Comparison of ENCODE assay signal across 8 cellular contexts in the genomic region with DNA sequence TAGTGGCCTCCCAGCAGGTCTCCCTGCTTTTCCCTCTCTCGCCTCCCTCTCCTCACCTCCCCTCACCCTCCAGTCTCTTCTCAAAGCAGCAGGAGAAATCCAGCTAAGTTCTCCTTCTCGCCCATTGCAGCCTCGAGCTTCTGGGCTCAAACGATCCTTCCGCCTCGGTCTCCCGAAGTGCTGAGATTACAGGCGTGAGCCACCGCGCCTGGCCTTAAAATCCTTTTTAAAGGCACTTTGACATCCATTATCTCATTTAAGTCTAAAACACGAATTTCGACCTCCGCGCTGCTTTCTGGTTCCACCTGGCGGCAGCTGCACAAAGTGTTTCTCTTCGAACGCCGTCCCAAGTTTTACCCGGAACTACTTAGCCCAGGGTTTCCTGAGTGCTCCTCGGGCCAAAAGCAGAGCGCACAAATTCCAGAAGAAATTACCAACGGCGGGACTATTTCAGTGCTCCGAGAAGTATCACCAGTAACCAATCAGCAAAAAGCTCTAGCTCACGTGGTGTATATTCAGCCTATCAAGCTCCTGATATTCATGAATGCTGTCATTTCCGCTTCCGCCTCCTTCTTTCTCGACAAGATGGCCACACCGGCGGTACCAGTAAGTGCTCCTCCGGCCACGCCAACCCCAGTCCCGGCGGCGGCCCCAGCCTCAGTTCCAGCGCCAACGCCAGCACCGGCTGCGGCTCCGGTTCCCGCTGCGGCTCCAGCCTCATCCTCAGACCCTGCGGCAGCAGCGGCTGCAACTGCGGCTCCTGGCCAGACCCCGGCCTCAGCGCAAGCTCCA. TPM values are rescaled to one million over a fixed set of nuclear protein-coding genes. Genes with fewer than 3 reads are reported as not detected.
DNase-seq lines count a peak whose midpoint lies in the region; ATAC-seq and TF ChIP-seq lines count a peak whose summit lies in the region.

A gene with protein sequence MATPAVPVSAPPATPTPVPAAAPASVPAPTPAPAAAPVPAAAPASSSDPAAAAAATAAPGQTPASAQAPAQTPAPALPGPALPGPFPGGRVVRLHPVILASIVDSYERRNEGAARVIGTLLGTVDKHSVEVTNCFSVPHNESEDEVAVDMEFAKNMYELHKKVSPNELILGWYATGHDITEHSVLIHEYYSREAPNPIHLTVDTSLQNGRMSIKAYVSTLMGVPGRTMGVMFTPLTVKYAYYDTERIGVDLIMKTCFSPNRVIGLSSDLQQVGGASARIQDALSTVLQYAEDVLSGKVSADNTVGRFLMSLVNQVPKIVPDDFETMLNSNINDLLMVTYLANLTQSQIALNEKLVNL (plus strand): TSS at position 570 of the 792 bp plus-strand sequence. CDS start 16 bp downstream, at position 586.

- H3K9me3 Mint-ChIP-seq in activated naive CD4-positive, alpha-beta T cell treated with anti-CD3 and anti-CD28 coated beads, Interleukin-2, amount 50 U/mL, for 72 hours = no peaks in the 10 kb centered on the region

- no peak for TF ChIP-seq POLR2A in testis (IDR thresholded peaks at IDR 0.05)

- 1% methylated on average over 36 to 47 of the region's 47 CpGs for WGBS in testis, 2 donors

- intact Hi-C loops in testis (cut with DNase I; ENCODE audit: low total_unique reads) = loop anchor here (5.0 kb wide), 1 partner anchor 90 kb away; no protein-coding TSS in a partner anchor

- H3K9me3 ChIP-seq in testis = no peaks in the 10 kb centered on the region

- H3K36me3 Mint-ChIP-seq in activated naive CD4-positive, alpha-beta T cell treated with anti-CD3 and anti-CD28 coated beads, Interleukin-2, amount 50 U/mL, for 72 hours = peaks cover 19 to 38% of the 10 kb centered on the region in 2 donors

- H3K36me3 ChIP-seq in testis (ENCODE audit: low read depth, missing control alignments) = no peaks in the 10 kb centered on the region

- peak; percentile 86 for TF ChIP-seq CTCF in GM10266 (IDR thresholded peaks at IDR 0.05; ENCODE audit: control insufficient read depth, insufficient read depth, low read depth, missing control alignments)
- TF ChIP-seq CTCF in omental fat pad (IDR thresholded peaks at IDR 0.05) = peak in 1 of 3 donors; percentile 85
- peak; percentile 88 to 97 (median 91) for TF ChIP-seq CTCF in testis (IDR thresholded peaks at IDR 0.05)

- DNase-seq in GM10266 (ENCODE audit: extremely low spot score) (peak; percentile 91), NCI-H1092 treated with DMSO at 0.1 percent for 48 hours (lab: John Stamatoyannopoulos, UW) (peak; percentile 99), SKM-1 (lab: John Stamatoyannopoulos, UW; ENCODE audit: unreplicated experiment) (peak; percentile 98), glomerular visceral epithelial cell (ENCODE audit: extremely low spot score) (peak; percentile 98), omental fat pad (ENCODE audit: low spot score) (peak; percentile 77), testis (peak; percentile 99)
- DNase-seq in activated naive CD4-positive, alpha-beta T cell treated with anti-CD3 and anti-CD28 coated beads, Interleukin-2, amount 50 U/mL, for 72 hours (ENCODE audit: low spot score in 2 of 2) = peak; percentile 80 to 90

- H3K27ac Mint-ChIP-seq in activated naive CD4-positive, alpha-beta T cell treated with anti-CD3 and anti-CD28 coated beads, Interleukin-2, amount 50 U/mL, for 72 hours = peak within 1 kb of the TSS; percentile 98 to 99

- ATAC-seq in HG02623 (IDR thresholded peaks at IDR 0.05; ENCODE audit: unreplicated experiment) (peak; percentile 96), omental fat pad (ENCODE audit: low FRiP score) (peak; percentile 100)
- ATAC-seq in activated naive CD4-positive, alpha-beta T cell treated with anti-CD3 and anti-CD28 coated beads, Interleukin-2, amount 50 U/mL, for 72 hours = peak; percentile 98 to 99

- no peaks in the 10 kb centered on the region for H3K27me3 ChIP-seq in testis

- peak within 1 kb of the TSS; percentile 80 to 89 for H3K4me3 ChIP-seq in testis

- H3K27ac ChIP-seq in testis = peak within 1 kb of the TSS; percentile 75 to 79

- H3K4me1 ChIP-seq in testis = peaks cover 20% of the 10 kb centered on the region

RNA-seq across cellular contexts. Expression of the gene that starts here (rescaled TPM):
- 100 to 1,000 TPM; 329 to 492 TPM for total RNA-seq in activated naive CD4-positive, alpha-beta T cell treated with anti-CD3 and anti-CD28 coated beads, Interleukin-2, amount 50 U/mL, for 72 hours
- total RNA-seq in omental fat pad = 100 to 1,000 TPM; 140 to 157 (median 154) TPM
- 100 to 1,000 TPM; 287 to 387 TPM for total RNA-seq in testis
- polyA plus RNA-seq in testis (ENCODE audit: insufficient read depth, low read depth, low replicate concordance) = 268 TPM

Comparison
In these comparisons a context has a peak if more than half of its experiments do, and no peak if none do; other contexts are left out.
1. Peak in every context shown above with its lines: DNase-seq, ATAC-seq, H3K4me3 ChIP-seq and H3K27ac ChIP-seq.